ENCODE assay signal across 24 cellular contexts in the genomic region with DNA sequence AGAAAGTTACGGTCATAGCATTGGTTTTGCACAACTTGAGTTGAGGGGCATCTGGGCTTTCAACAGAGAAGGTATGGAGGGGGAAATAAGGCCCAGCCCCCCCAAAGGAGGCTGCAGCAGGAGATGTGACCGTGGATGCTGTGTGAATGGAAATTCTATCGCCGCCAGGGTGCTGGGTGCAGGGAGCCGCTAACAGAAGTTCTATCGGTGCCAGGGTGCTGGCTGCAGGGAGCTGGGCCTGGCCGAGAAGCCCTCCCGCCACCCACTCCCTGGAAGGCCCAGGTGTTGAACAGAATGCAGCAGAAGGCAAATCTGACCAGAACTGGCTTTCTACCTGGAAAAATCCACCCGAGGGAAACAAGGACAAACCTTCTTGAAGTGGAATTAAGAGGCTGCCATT.
"Had no signal": no experiment of that assay in that cellular context is flagged by ENCODE, and none has a peak within 500 bp of the region (broad histone marks: within the 10 kb centered on the region; RNA-seq: fewer than 3 reads in every experiment).

No MANE protein-coding gene starts in this region.

- DNase-seq: Kasumi-1, MM.1S, NCI-H1092 treated with DMSO at 0.1 percent for 48 hours, NCI-H1436, NCI-H187, NCI-H2029, NCI-H2081 treated with DMSO at 0.1 percent for 48 hours, NCI-H2171, NCI-H226, NCI-H446, NCI-H510A, NCI-H524 treated with DMSO at 0.1 percent for 48 hours, NCI-H69, NCI-H774, PC-3, SHP77, SK-N-SH had no signal

- H3K4me3 ChIP-seq: K562 had no signal

- H3K36me3 Mint-ChIP-seq: IgD-negative memory B cell had no signal

- H3K4me1 Mint-ChIP-seq: IgD-negative memory B cell had no signal

- H3K27ac ChIP-seq: HL-60, KMS-11, RWPE1 had no signal

- FAIRE-seq: HTR-8/SVneo, K562 had no signal

- H3K27ac Mint-ChIP-seq: IgD-negative memory B cell had no signal

- H3K9ac ChIP-seq: KMS-11, SK-N-SH had no signal

- ATAC-seq: K562, Panc1, PC-3 had no signal

- H3K9me3 ChIP-seq: SK-N-SH had no signal

- H3K4me3 Mint-ChIP-seq: IgD-negative memory B cell had no signal
